10 cellular contexts compared by ENCODE assay signal in genomic region chr7:30799976-30800661, GRCh38. TPM values are rescaled to one million over a fixed set of nuclear protein-coding genes. Genes with fewer than 3 reads are reported as not detected.
DNase-seq lines count a peak whose midpoint lies in the region; ATAC-seq and TF ChIP-seq lines count a peak whose summit lies in the region.
"Had no signal": no experiment of that assay in that cellular context is flagged by ENCODE, and none has a peak within 500 bp of the region (broad histone marks: within the 10 kb centered on the region; RNA-seq: fewer than 3 reads in every experiment).

No MANE protein-coding gene starts in this region.

- peaks cover 27 to 69% (median 68%) of the 10 kb centered on the region in 10 experiments for H3K4me1 ChIP-seq in BLaER1 treated with 17β-estradiol and CSF1 and Interleukin-3, amounts not matched to agents 10 nM and 100 nM
- peaks cover 30 to 50% of the 10 kb centered on the region in 2 experiments for H3K4me1 ChIP-seq in SK-N-SH (ENCODE audit: control insufficient read depth in 1 of 2, insufficient read depth in 2 of 2, low read depth in 1 of 2, low read length in 1 of 2)
- peaks cover 29 to 49% of the 10 kb centered on the region in 2 donors for H3K4me1 ChIP-seq in muscle layer of duodenum (ENCODE audit: control insufficient read depth in 1 of 2, insufficient read depth in 2 of 2, low read length in 2 of 2)
- H3K4me1 ChIP-seq in hepatocyte (ENCODE audit: insufficient read depth): peaks cover 40% of the 10 kb centered on the region

- POLR2A ChIA-PET in SK-N-SH (lab: Yijun Ruan, JAX): no interaction called here

- H2AFZ ChIP-seq in SK-N-SH (ENCODE audit: low read depth) (no peak overlapping the region), hepatocyte (no peak overlapping the region)

- DNase-seq in SK-N-SH (no peak), hepatocyte (ENCODE audit: low spot score) (no peak), ecto neural progenitor cell (ENCODE audit: low spot score) (no peak), NCI-H2196 treated with DMSO at 0.1 percent for 48 hours (lab: John Stamatoyannopoulos, UW; ENCODE audit: unreplicated experiment) (no peak)
- DNase-seq: esophagus squamous epithelium had no signal

- H3K27me3 ChIP-seq in BLaER1 treated with 17β-estradiol and CSF1 and Interleukin-3, amounts not matched to agents 10 nM and 100 nM: no peaks in the 10 kb centered on the region
- H3K27me3 ChIP-seq in SK-N-SH (ENCODE audit: insufficient read depth): no peaks in the 10 kb centered on the region
- H3K27me3 ChIP-seq in muscle layer of duodenum (ENCODE audit: low read depth, low read length): no peaks in the 10 kb centered on the region
- no peaks in the 10 kb centered on the region for H3K27me3 ChIP-seq in hepatocyte
- H3K27me3 ChIP-seq: cardiac muscle cell, esophagus squamous epithelium had no signal

- no peak for TF ChIP-seq RAD21 in SK-N-SH (IDR thresholded peaks at IDR 0.05; ENCODE audit: low read length)

- peak overlapping the region in 8 of 11 experiments; percentile 45 to 79 (median 58); a peak in 16 of 22 replicates for H3K27ac ChIP-seq in BLaER1 treated with 17β-estradiol and CSF1 and Interleukin-3, amounts not matched to agents 10 nM and 100 nM
- H3K27ac ChIP-seq in SK-N-SH (ENCODE audit: low read depth in 2 of 2, low read length in 1 of 2) (peak overlapping the region in 1 of 2 experiments; percentile 64; a peak in 1 of 4 replicates), muscle layer of duodenum (ENCODE audit: low read length) (peak overlapping the region; percentile 14), hepatocyte (no peak overlapping the region)
- H3K27ac ChIP-seq: cardiac muscle cell had no signal

- peak overlapping the region in 6 of 11 experiments; percentile 13 to 63 (median 32); a peak in 11 of 22 replicates for H3K9ac ChIP-seq in BLaER1 treated with 17β-estradiol and CSF1 and Interleukin-3, amounts not matched to agents 10 nM and 100 nM
- no peak overlapping the region for H3K9ac ChIP-seq in SK-N-SH

- CTCF ChIA-PET in SK-N-SH (lab: Yijun Ruan, JAX): interaction anchor here (0.8 to 5.4 kb wide), 16 partner anchors 13 to 322 kb away, joined by 3 to 35 read pairs (median 4); partner anchors contain the start of gene ADCYAP1R1

- TF ChIP-seq CTCF in SK-N-SH (IDR thresholded peaks at IDR 0.05) (no peak), hepatocyte (IDR thresholded peaks at IDR 0.05; ENCODE audit: poor library complexity) (no peak)

- TF ChIP-seq EP300 in SK-N-SH (IDR thresholded peaks at IDR 0.05; ENCODE audit: borderline replicate concordance in 1 of 2, low read depth in 1 of 2, low read length in 1 of 2): no peak

- H3K79me2 ChIP-seq in SK-N-SH (ENCODE audit: insufficient read depth): no peaks in the 10 kb centered on the region
- H3K79me2 ChIP-seq in hepatocyte: no peaks in the 10 kb centered on the region

- H3K9me2 ChIP-seq in SK-N-SH (no peaks in the 10 kb centered on the region), hepatocyte (replicated peaks; ENCODE audit: insufficient read depth) (no peaks in the 10 kb centered on the region)

- H3F3A ChIP-seq in SK-N-SH (replicated peaks; ENCODE audit: insufficient read depth): peaks cover 23% of the 10 kb centered on the region

- H3K4me3 ChIP-seq in BLaER1 treated with 17β-estradiol and CSF1 and Interleukin-3, amounts not matched to agents 10 nM and 100 nM: no peak overlapping the region
- H3K4me3 ChIP-seq in SK-N-SH (ENCODE audit: low read depth in 2 of 2, low read length in 1 of 2): no peak overlapping the region
- no peak overlapping the region for H3K4me3 ChIP-seq in muscle layer of duodenum (ENCODE audit: low read depth in 1 of 2, low read length in 2 of 2)
- no peak overlapping the region for H3K4me3 ChIP-seq in hepatocyte
- H3K4me3 ChIP-seq: cardiac muscle cell, esophagus squamous epithelium had no signal

- H3K9me3 ChIP-seq in BLaER1 treated with 17β-estradiol and CSF1 and Interleukin-3, amounts not matched to agents 10 nM and 100 nM (replicated peaks in 1 of 11): no peaks in the 10 kb centered on the region
- H3K9me3 ChIP-seq in SK-N-SH (no peaks in the 10 kb centered on the region), muscle layer of duodenum (ENCODE audit: control insufficient read depth in 1 of 2, low read length in 2 of 2) (no peaks in the 10 kb centered on the region), hepatocyte (ENCODE audit: low read depth) (no peaks in the 10 kb centered on the region)
- H3K9me3 ChIP-seq: esophagus squamous epithelium had no signal

- H4K20me1 ChIP-seq in BLaER1 treated with 17β-estradiol and CSF1 and Interleukin-3, amounts not matched to agents 10 nM and 100 nM: peaks cover 0 to 17% (median 0%) of the 10 kb centered on the region in 11 experiments; a peak in 6 of 22 replicates
- no peaks in the 10 kb centered on the region for H4K20me1 ChIP-seq in SK-N-SH (ENCODE audit: insufficient read depth)
- H4K20me1 ChIP-seq in hepatocyte (ENCODE audit: insufficient read depth, poor library complexity, severe bottlenecking): no peaks in the 10 kb centered on the region

- H3K36me3 ChIP-seq in BLaER1 treated with 17β-estradiol and CSF1 and Interleukin-3, amounts not matched to agents 10 nM and 100 nM: no peaks in the 10 kb centered on the region
- H3K36me3 ChIP-seq in SK-N-SH (replicated peaks in 1 of 2; ENCODE audit: control insufficient read depth in 1 of 2, insufficient read depth in 2 of 2, low read length in 1 of 2) (no peaks in the 10 kb centered on the region), muscle layer of duodenum (ENCODE audit: control insufficient read depth in 1 of 2, insufficient read depth in 2 of 2, low read length in 2 of 2) (no peaks in the 10 kb centered on the region), hepatocyte (replicated peaks; ENCODE audit: insufficient read depth, low read depth) (no peaks in the 10 kb centered on the region)
- H3K36me3 ChIP-seq: cardiac muscle cell, esophagus squamous epithelium had no signal

- WGBS in SK-N-SH (ENCODE audit: low lambda C conversion rate): 67% methylated on average over 3 of the region's 5 CpGs
- 77% methylated on average over 5 of the region's 5 CpGs for WGBS in hepatocyte (ENCODE audit: low lambda C conversion rate, missing lambda C conversion rate)

- peak; percentile 3 for ATAC-seq in GM21786 (IDR thresholded peaks at IDR 0.05; ENCODE audit: unreplicated experiment)
- no peak for ATAC-seq in GM18870 (IDR thresholded peaks at IDR 0.05; ENCODE audit: unreplicated experiment)

- peak overlapping the region; percentile 35 to 86 (median 82) for H3K4me2 ChIP-seq in BLaER1 treated with 17β-estradiol and CSF1 and Interleukin-3, amounts not matched to agents 10 nM and 100 nM
- peak overlapping the region; percentile 26; the same call in 1 of the 2 replicates for H3K4me2 ChIP-seq in SK-N-SH
- H3K4me2 ChIP-seq in hepatocyte: no peak overlapping the region

TF ChIP-seq in SK-N-SH, 30 proteins besides CTCF, POLR2A, EP300 and RAD21:
- no peak for TF ChIP-seq GABPA (IDR thresholded peaks at IDR 0.05; ENCODE audit: low read depth)
- TF ChIP-seq CHD2 (IDR thresholded peaks at IDR 0.05; ENCODE audit: low read length, partially characterized antibody): no peak
- no peak for TF ChIP-seq PBX3 (IDR thresholded peaks at IDR 0.05)
- TF ChIP-seq MAX (IDR thresholded peaks at IDR 0.05; ENCODE audit: low read depth): no peak

RNA-seq across cellular contexts. Expression of gene MINDY4, which starts 28.9 kb away (rescaled TPM):
- polyA plus RNA-seq in SK-N-SH (2012; rRNA removed) (1.8 TPM in 2 replicates), hepatocyte (4.4 and 5.2 TPM in 2 replicates)
- polyA plus RNA-seq in SK-N-SH (2012; cell fraction: cytosol; rRNA removed): 1.4 and 1.8 TPM in 2 replicates
- polyA plus RNA-seq in SK-N-SH (2012; cell fraction: nucleus; rRNA removed): 4.4 and 5.6 TPM in 2 replicates
- total RNA-seq in hepatocyte: 3.1 and 6.3 TPM in 2 replicates

RNA-seq across cellular contexts. Expression of gene INMT, which starts 48.2 kb away (rescaled TPM):
- not detected in 2 replicates for polyA plus RNA-seq in SK-N-SH (2012; rRNA removed)
- not detected in 2 replicates for polyA plus RNA-seq in SK-N-SH (2012; cell fraction: cytosol; rRNA removed)
- not detected in 2 replicates for polyA plus RNA-seq in SK-N-SH (2012; cell fraction: nucleus; rRNA removed)
- total RNA-seq in hepatocyte: 18.1 and 18.4 TPM in 2 replicates
- polyA plus RNA-seq in hepatocyte: 17.4 and 22.0 TPM in 2 replicates

Comparison
In these comparisons a context has a peak if more than half of its experiments do, and no peak if none do; other contexts are left out.
1. RNA of gene INMT, which starts 48.2 kb away (polyA plus RNA-seq): 17.4 to 22.0 TPM in hepatocyte; not detected in SK-N-SH; every median in the first group is over 10 times any median in the second.